Comparison of ENCODE assay signal across 8 cellular contexts in genomic region chr7:44638611-44639557, GRCh38. TPM values are rescaled to one million over a fixed set of nuclear protein-coding genes. Genes with fewer than 3 reads are reported as not detected.
A peak's percentile ranks its signal among the peaks of the same experiment; 100 is the strongest.
DNase-seq lines count a peak whose midpoint lies in the region; ATAC-seq and TF ChIP-seq lines count a peak whose summit lies in the region.

No MANE protein-coding gene starts in this region.

- H3K9me3 ChIP-seq in left ventricle myocardium inferior (replicated peaks) = no peaks in the 10 kb centered on the region
- no peaks in the 10 kb centered on the region for H3K9me3 ChIP-seq in smooth muscle cell (replicated peaks; ENCODE audit: low read depth)

- intact Hi-C loops in left ventricle myocardium inferior (cut with micrococcal nuclease) = no loop called here

- H4K20me1 ChIP-seq in smooth muscle cell (ENCODE audit: low read depth) = no peaks in the 10 kb centered on the region

- DNase-seq in Ammon's horn (ENCODE audit: low spot score) (peak; percentile 40), left ventricle myocardium inferior (peak; percentile 56), smooth muscle cell (lab: John Stamatoyannopoulos, UW; ENCODE audit: unreplicated experiment) (no peak), NCI-H2227 (lab: John Stamatoyannopoulos, UW; ENCODE audit: unreplicated experiment) (no peak)
- peak; percentile 85 for DNase-seq in activated naive CD4-positive, alpha-beta T cell treated with Interleukin-2 at 50 U/mL for 16 hours

- TF ChIP-seq POLR2A in Raji (IDR thresholded peaks at IDR 0.05; ENCODE audit: insufficient read depth, low read depth, low read length) = 0 out of 2 replicates have a peak, but pooled peaks have one; percentile 18

- peak overlapping the region; percentile 73 for H3K4me2 ChIP-seq in smooth muscle cell

- 70% methylated on average over 5 of the region's 5 CpGs for WGBS in smooth muscle cell (ENCODE audit: low lambda C conversion rate)

- peak overlapping the region; percentile 84 for H3K9ac ChIP-seq in smooth muscle cell (ENCODE audit: low read depth)

- no peaks in the 10 kb centered on the region for H3K27me3 ChIP-seq in left ventricle myocardium inferior (ENCODE audit: low read depth)
- H3K27me3 ChIP-seq in smooth muscle cell (ENCODE audit: low read depth) = no peaks in the 10 kb centered on the region

- H3K4me3 ChIP-seq in left ventricle myocardium inferior (no peak overlapping the region), smooth muscle cell (no peak overlapping the region)

- TF ChIP-seq CTCF in left ventricle myocardium inferior (IDR thresholded peaks at IDR 0.05; ENCODE audit: borderline replicate concordance) (no peak), smooth muscle cell (IDR thresholded peaks at IDR 0.05; ENCODE audit: borderline replicate concordance, insufficient read depth, poor library complexity, severe bottlenecking) (no peak)

- ATAC-seq in GM19023 (IDR thresholded peaks at IDR 0.05; ENCODE audit: unreplicated experiment) (peak; percentile 75), HG03159 (IDR thresholded peaks at IDR 0.05; ENCODE audit: unreplicated experiment) (peak; percentile 77)

- peaks cover 3% of the 10 kb centered on the region for H3K79me2 ChIP-seq in smooth muscle cell (ENCODE audit: low read depth)

- no peak overlapping the region for H2AFZ ChIP-seq in smooth muscle cell (ENCODE audit: low read depth)

- H3F3A ChIP-seq in smooth muscle cell (ENCODE audit: low read depth) = peaks cover 24% of the 10 kb centered on the region

- H3K36me3 ChIP-seq in left ventricle myocardium inferior = no peaks in the 10 kb centered on the region
- H3K36me3 ChIP-seq in smooth muscle cell (ENCODE audit: low read depth) = no peaks in the 10 kb centered on the region

- H3K27ac ChIP-seq in left ventricle myocardium inferior (replicated peaks) = peak overlapping the region; percentile 86
- peak overlapping the region; percentile 99 for H3K27ac ChIP-seq in smooth muscle cell (ENCODE audit: low read depth)

- peaks cover 92% of the 10 kb centered on the region for H3K4me1 ChIP-seq in left ventricle myocardium inferior
- H3K4me1 ChIP-seq in smooth muscle cell (ENCODE audit: low read depth) = peaks cover 28% of the 10 kb centered on the region

RNA-seq across cellular contexts. Expression of gene OGDH, which starts 32.5 kb away (rescaled TPM):
- 677 TPM for total RNA-seq in left ventricle myocardium inferior
- 23.4 and 34.2 TPM in 2 replicates for total RNA-seq in smooth muscle cell
- 31.0 and 32.6 TPM in 2 replicates for polyA plus RNA-seq in smooth muscle cell

RNA-seq across cellular contexts. Expression of gene TMED4, which starts 56.9 kb away (rescaled TPM):
- total RNA-seq in left ventricle myocardium inferior (61.9 TPM), smooth muscle cell (50.8 and 83.5 TPM in 2 replicates)
- polyA plus RNA-seq in smooth muscle cell = 38.4 and 48.7 TPM in 2 replicates

Comparison
In these comparisons a context has a peak if more than half of its experiments do, and no peak if none do; other contexts are left out.
1. DNase-seq: peak in Ammon's horn (single experiment), activated naive CD4-positive, alpha-beta T cell treated with Interleukin-2 at 50 U/mL for 16 hours (single experiment) and left ventricle myocardium inferior (single experiment); none in smooth muscle cell (single experiment) and NCI-H2227 (single experiment).
2. RNA of gene OGDH, which starts 32.5 kb away (total RNA-seq): 677 TPM in left ventricle myocardium inferior (single experiment); 23.4 to 34.2 TPM in smooth muscle cell; every median in the first group is over 10 times any median in the second.